ENCODE assay signal across 11 cellular contexts in genomic region chr3:23653647-23654525, GRCh38.
DNase-seq lines count a peak whose midpoint lies in the region; ATAC-seq, FAIRE-seq and TF ChIP-seq lines count a peak whose summit lies in the region.
"Had no signal": no experiment of that assay in that cellular context is flagged by ENCODE, and none has a peak within 500 bp of the region (broad histone marks: within the 10 kb centered on the region; RNA-seq: fewer than 3 reads in every experiment).

No MANE protein-coding gene starts in this region.

- H2AFZ ChIP-seq in GM12878 (ENCODE audit: control insufficient read depth, low read depth, low read length), result peak overlapping the region; percentile 71

- DNase-seq in GM12878 (ENCODE audit: low read depth, low spot score) (peak; percentile 97), NCI-H187 (lab: John Stamatoyannopoulos, UW) (no peak), NCI-H1436 treated with DMSO at 0.1 percent for 48 hours (lab: John Stamatoyannopoulos, UW) (no peak), NCI-H2081 treated with DMSO at 0.1 percent for 48 hours (lab: John Stamatoyannopoulos, UW) (no peak)
- DNase-seq in stimulated activated naive CD8-positive, alpha-beta T cell treated with anti-CD3 and anti-CD28 coated beads, Interleukin-15, Interleukin-2, amounts not matched to agents 100 U/mL and 50 U/mL, for 24 hours, result no peak
- DNase-seq: EL, hippocampal formation, natural killer cell had no signal

- no peaks in the 10 kb centered on the region for H3K79me2 ChIP-seq in GM12878 (ENCODE audit: control insufficient read depth, insufficient read depth, low read length)

- BruUV-seq in GM12878 (replicated peaks; lab: Mats Ljungman, UMichigan), result TSS peak; percentile 79

- H3K36me3 ChIP-seq in GM12878 (ENCODE audit: control insufficient read depth in 2 of 2, insufficient read depth in 2 of 2, low read length in 1 of 2), result no peaks in the 10 kb centered on the region

- H3K4me2 ChIP-seq in GM12878 (ENCODE audit: control insufficient read depth, insufficient read depth), result peak overlapping the region; percentile 70

- peak; percentile 96 for ATAC-seq in GM18517 (IDR thresholded peaks at IDR 0.05; ENCODE audit: unreplicated experiment)
- ATAC-seq in GM21423 (IDR thresholded peaks at IDR 0.05; ENCODE audit: unreplicated experiment), result peak; percentile 94
- ATAC-seq in HG03108 (IDR thresholded peaks at IDR 0.05; ENCODE audit: unreplicated experiment), result peak; percentile 89
- ATAC-seq in GM12878, result peak; percentile 88
- no peak for ATAC-seq in stimulated activated naive CD8-positive, alpha-beta T cell treated with anti-CD3 and anti-CD28 coated beads, Interleukin-15, Interleukin-2, amounts not matched to agents 100 U/mL and 50 U/mL, for 24 hours
- ATAC-seq: natural killer cell had no signal

- peak; percentile 94 for FAIRE-seq in GM12878 (lab: Jason Lieb, UNC)

- intact Hi-C loops in GM12878 (cut with micrococcal nuclease; ENCODE audit: unreplicated experiment), result loop anchor here (2.0 to 10.0 kb wide), 5 partner anchors 62 to 291 kb away; partner anchors contain the start of genes NR1D2 and UBE2E1

- RAD21 ChIA-PET in GM12878 (lab: Charles Lee; ENCODE audit: unreplicated experiment), result interaction anchor here (0.6 to 2.5 kb wide), 14 partner anchors 9 to 449 kb away, joined by 3 to 20 read pairs (median 3); no protein-coding TSS in a partner anchor

- WGBS in GM12878 (ENCODE audit: insufficient coverage, insufficient replicate concordance, low lambda C conversion rate, missing lambda C conversion rate), result 13% methylated on average over 9 of the region's 9 CpGs

- in situ Hi-C loops in GM12878 (cut with MboI), result no loop called here

- POLR2A ChIA-PET in GM12878 (lab: Charles Lee), result interaction anchor here (0.7 to 2.0 kb wide), 5 partner anchors 9 to 429 kb away, joined by 3 to 8 read pairs (median 3); no protein-coding TSS in a partner anchor

- peak overlapping the region; percentile 26; the same call in 1 of the 2 replicates for H3K4me3 ChIP-seq in GM12878

- H3K27me3 ChIP-seq in GM12878 (replicated peaks in 1 of 2; ENCODE audit: control insufficient read depth in 2 of 2, insufficient read depth in 2 of 2, low read length in 1 of 2), result no peaks in the 10 kb centered on the region

- TF ChIP-seq POLR2A in GM12878 (IDR thresholded peaks at IDR 0.05; ENCODE audit: low read depth, low read length), result no peak

- H3K9ac ChIP-seq in GM12878 (ENCODE audit: control insufficient read depth, insufficient read depth, low read length), result peak overlapping the region; percentile 51

- peaks cover 4% of the 10 kb centered on the region for H3K9me3 ChIP-seq in GM12878 (replicated peaks; ENCODE audit: control insufficient read depth, insufficient read depth, low read length)

- peak overlapping the region; percentile 88 for H3K27ac ChIP-seq in GM12878 (ENCODE audit: control insufficient read depth, insufficient read depth)

- TF ChIP-seq EP300 in GM12878 (IDR thresholded peaks at IDR 0.05; ENCODE audit: borderline replicate concordance in 1 of 2, control insufficient read depth in 1 of 2, low read depth in 2 of 2, low read length in 2 of 2), result peak; percentile 29 to 92; a peak in 3 of 4 replicates

- TF ChIP-seq CTCF in GM12878 (IDR thresholded peaks at IDR 0.05 in 2 of 3, conservative IDR thresholded peaks at IDR 0.05 in 1 of 3; ENCODE audit: control insufficient read depth in 2 of 3, extremely low read depth in 1 of 3, insufficient read depth in 1 of 3, low read depth in 3 of 3, low read length in 3 of 3), result no peak

- SMC1A ChIA-PET in GM12878 (lab: Charles Lee; ENCODE audit: uncharacterized antibody, unreplicated experiment), result interaction anchor here (0.5 to 2.7 kb wide), 21 partner anchors 9 to 449 kb away, joined by 3 to 18 read pairs (median 4); no protein-coding TSS in a partner anchor

- TF ChIP-seq RAD21 in GM12878 (IDR thresholded peaks at IDR 0.05; ENCODE audit: insufficient read depth, low read depth, low read length), result peak; percentile 24; the same call in 1 of the 2 replicates

- H4K20me1 ChIP-seq in GM12878 (ENCODE audit: control insufficient read depth, insufficient read depth), result no peaks in the 10 kb centered on the region

- CTCF ChIA-PET in GM12878 (lab: Yijun Ruan, JAX), result interaction anchor here (0.7 to 2.1 kb wide), 5 partner anchors 16 to 205 kb away, joined by 3 to 8 read pairs (median 3); no protein-coding TSS in a partner anchor

- H3K4me1 ChIP-seq in GM12878 (ENCODE audit: control insufficient read depth, insufficient read depth, low read length), result peaks cover 48% of the 10 kb centered on the region

TF ChIP-seq in GM12878, 131 proteins besides CTCF, POLR2A, EP300 and RAD21 (continues in another document):
- no peak for TF ChIP-seq SMAD1 (IDR thresholded peaks at IDR 0.05; ENCODE audit: low read depth, partially characterized antibody)
- 0 out of 2 replicates have a peak, but pooled peaks have one; percentile 23 for TF ChIP-seq CREB1 (IDR thresholded peaks at IDR 0.05; ENCODE audit: low read depth)
- TF ChIP-seq NR2F1 (conservative IDR thresholded peaks at IDR 0.05), result peak; percentile 57
- TF ChIP-seq TCF3 (IDR thresholded peaks at IDR 0.05; ENCODE audit: borderline replicate concordance, insufficient read depth, low read depth, low read length), result peak; percentile 50; the same call in 1 of the 2 replicates
- peak; percentile 21 for TF ChIP-seq CUX1 (IDR thresholded peaks at IDR 0.05; ENCODE audit: insufficient replicate concordance, low read depth, low read length)
- peak; percentile 46; the same call in 1 of the 2 replicates for TF ChIP-seq TAF1 (IDR thresholded peaks at IDR 0.05; ENCODE audit: borderline replicate concordance, low read depth, low read length)
- no peak for TF ChIP-seq E2F4 (IDR thresholded peaks at IDR 0.05; ENCODE audit: low read depth, low read length)
- peak in 1 of 2 experiments; percentile 76; a peak in 1 of 4 replicates for TF ChIP-seq ETV6 (conservative IDR thresholded peaks at IDR 0.05 in 1 of 2, IDR thresholded peaks at IDR 0.05 in 1 of 2; ENCODE audit: borderline replicate concordance in 1 of 2, low read depth in 1 of 2)
